Comparison of ENCODE assay signal across 25 cellular contexts in genomic region chr1:27937524-27937836, GRCh38. TPM values are rescaled to one million over a fixed set of nuclear protein-coding genes. Genes with fewer than 3 reads are reported as not detected.
DNase-seq lines count a peak whose midpoint lies in the region; ATAC-seq and TF ChIP-seq lines count a peak whose summit lies in the region.
"Had no signal": no experiment of that assay in that cellular context is flagged by ENCODE, and none has a peak within 500 bp of the region (broad histone marks: within the 10 kb centered on the region; RNA-seq: fewer than 3 reads in every experiment).

No MANE protein-coding gene starts in this region.

- H2BK15ac ChIP-seq in mesendoderm (replicated peaks; ENCODE audit: low read depth) = no peak overlapping the region

- H3K27me3 Mint-ChIP-seq in GM23338 (ENCODE audit: insufficient read depth, low read depth, poor library complexity) = peaks cover 10% of the 10 kb centered on the region
- peaks cover 17% of the 10 kb centered on the region for H3K27me3 Mint-ChIP-seq in activated naive CD8-positive, alpha-beta T cell treated with anti-CD3 and anti-CD28 coated beads, Interleukin-2, amount 50 U/mL, for 24 hours

- TF ChIP-seq CTCF in GM23338 (conservative IDR thresholded peaks at IDR 0.05; ENCODE audit: low read depth in 2 of 2) = no peak

- H3K79me2 ChIP-seq in GM23338 (replicated peaks; ENCODE audit: insufficient read depth) = peaks cover 51% of the 10 kb centered on the region
- H3K79me2 ChIP-seq in mesendoderm (ENCODE audit: control insufficient read depth, insufficient read depth, low read length) = no peaks in the 10 kb centered on the region

- H3K36me3 ChIP-seq in GM23338 (ENCODE audit: insufficient read depth) = 0 out of 2 replicates have a peak, but pooled peaks cover 6% of the 10 kb centered on the region
- no peaks in the 10 kb centered on the region for H3K36me3 ChIP-seq in NT2/D1 (ENCODE audit: insufficient read depth, insufficient read length, low read length)
- H3K36me3 ChIP-seq in mesendoderm (ENCODE audit: control insufficient read depth, insufficient read depth, low read length) = no peaks in the 10 kb centered on the region
- H3K36me3 ChIP-seq: BE2C had no signal

- H3F3A ChIP-seq in GM23338 (replicated peaks; ENCODE audit: low read depth) = peaks cover 21% of the 10 kb centered on the region

- peak overlapping the region; percentile 75 for H3K27ac Mint-ChIP-seq in GM23338
- no peak overlapping the region for H3K27ac Mint-ChIP-seq in activated naive CD8-positive, alpha-beta T cell treated with anti-CD3 and anti-CD28 coated beads, Interleukin-2, amount 50 U/mL, for 24 hours
- H3K27ac Mint-ChIP-seq: IgD-negative memory B cell had no signal

- no peak overlapping the region for H2BK5ac ChIP-seq in mesendoderm (ENCODE audit: low read length)

- peak overlapping the region; percentile 91 for H3K4me2 ChIP-seq in GM23338
- H3K4me2 ChIP-seq in mesendoderm (ENCODE audit: low read length) = no peak overlapping the region

- peaks cover 35% of the 10 kb centered on the region for H3K4me1 ChIP-seq in GM23338 (ENCODE audit: insufficient read depth)
- peaks cover 10% of the 10 kb centered on the region for H3K4me1 ChIP-seq in NT2/D1 (ENCODE audit: insufficient read depth, insufficient read length)
- peaks cover 8% of the 10 kb centered on the region for H3K4me1 ChIP-seq in mesendoderm (ENCODE audit: control insufficient read depth, low read depth, low read length)
- H3K4me1 ChIP-seq: BE2C had no signal

- H3K9me2 ChIP-seq in GM23338 (ENCODE audit: insufficient read depth) = no peaks in the 10 kb centered on the region

- no peak overlapping the region for H3K18ac ChIP-seq in mesendoderm (ENCODE audit: low read length)

- no peak overlapping the region for H3K23ac ChIP-seq in mesendoderm (ENCODE audit: low read length)

- H3K9ac ChIP-seq in NT2/D1 (ENCODE audit: insufficient read length, low read depth) (peak overlapping the region; percentile 27), mesendoderm (ENCODE audit: low read length) (no peak overlapping the region)

- H3K4me1 Mint-ChIP-seq in GM23338 = peaks cover 48% of the 10 kb centered on the region
- H3K4me1 Mint-ChIP-seq in activated naive CD8-positive, alpha-beta T cell treated with anti-CD3 and anti-CD28 coated beads, Interleukin-2, amount 50 U/mL, for 24 hours = peaks cover 19% of the 10 kb centered on the region

- H3K79me1 ChIP-seq in mesendoderm (ENCODE audit: low read length) = no peaks in the 10 kb centered on the region

- WGBS in mesendoderm (ENCODE audit: extremely low coverage, insufficient coverage, low lambda C conversion rate) = no CpG with 5 or more reads among the region's 1 CpG

- peaks cover 11% of the 10 kb centered on the region for H3K36me3 Mint-ChIP-seq in GM23338 (ENCODE audit: low read depth)
- no peaks in the 10 kb centered on the region for H3K36me3 Mint-ChIP-seq in activated naive CD8-positive, alpha-beta T cell treated with anti-CD3 and anti-CD28 coated beads, Interleukin-2, amount 50 U/mL, for 24 hours (ENCODE audit: low read depth)
- H3K36me3 Mint-ChIP-seq: CD8-positive, alpha-beta memory T cell had no signal

- peak; percentile 44; the same call in 2 of the 3 replicates for ATAC-seq in GM23338
- ATAC-seq in HG03442 (IDR thresholded peaks at IDR 0.05; ENCODE audit: unreplicated experiment) = no peak
- no peak for ATAC-seq in HG02759 (IDR thresholded peaks at IDR 0.05; ENCODE audit: unreplicated experiment)
- no peak for ATAC-seq in activated naive CD8-positive, alpha-beta T cell treated with anti-CD3 and anti-CD28 coated beads, Interleukin-2, amount 50 U/mL, for 24 hours
- ATAC-seq: Panc1 had no signal

- H3K4me3 ChIP-seq in GM23338 (peak overlapping the region; percentile 69), NT2/D1 (ENCODE audit: insufficient read length, low read depth) (no peak overlapping the region), iPS-11a (ENCODE audit: low read depth, low read length) (peak overlapping the region; percentile 6), mesendoderm (ENCODE audit: low read length) (no peak overlapping the region)

- no peak overlapping the region for H2AFZ ChIP-seq in GM23338

- H2AK5ac ChIP-seq in mesendoderm (ENCODE audit: low read length) = no peak overlapping the region

- DNase-seq in GM23338 (ENCODE audit: low spot score) (no peak), NT2/D1 (ENCODE audit: low read depth, low spot score) (no peak), mesendoderm (no peak), DMS79 (lab: John Stamatoyannopoulos, UW) (no peak)
- DNase-seq in activated naive CD8-positive, alpha-beta T cell treated with anti-CD3 and anti-CD28 coated beads, Interleukin-2, amount 50 U/mL, for 24 hours = no peak
- DNase-seq: BE2C; CD8-positive, alpha-beta memory T cell; DMS 273 treated with DMSO at 0.1 percent for 48 hours; DMS79 treated with DMSO at 0.1 percent for 48 hours; GF-D8; NCI-H1092; NCI-H1417 treated with DMSO at 0.1 percent for 48 hours; NCI-H187 treated with DMSO at 0.1 percent for 48 hours; NCI-H2107; NCI-H526 treated with DMSO at 0.1 percent for 48 hours; SHP77 had no signal

- no peaks in the 10 kb centered on the region for H3K9me3 ChIP-seq in NT2/D1 (ENCODE audit: insufficient read depth, low read length)
- H3K9me3 ChIP-seq: BE2C had no signal

- peak overlapping the region; percentile 25 for H3K56ac ChIP-seq in mesendoderm (ENCODE audit: low read length)

- H3K9me3 Mint-ChIP-seq in GM23338 = no peaks in the 10 kb centered on the region
- H3K9me3 Mint-ChIP-seq in activated naive CD8-positive, alpha-beta T cell treated with anti-CD3 and anti-CD28 coated beads, Interleukin-2, amount 50 U/mL, for 24 hours = no peaks in the 10 kb centered on the region
- H3K9me3 Mint-ChIP-seq: CD8-positive, alpha-beta memory T cell; IgD-negative memory B cell had no signal

- H3K27me3 ChIP-seq in GM23338 (ENCODE audit: insufficient read depth) = no peaks in the 10 kb centered on the region
- peaks cover 5% of the 10 kb centered on the region for H3K27me3 ChIP-seq in NT2/D1 (ENCODE audit: insufficient read depth, insufficient read length)
- no peaks in the 10 kb centered on the region for H3K27me3 ChIP-seq in mesendoderm (ENCODE audit: insufficient read depth, low read length, poor library complexity)
- H3K27me3 ChIP-seq: BE2C had no signal

- peaks cover 6% of the 10 kb centered on the region; the same call in 1 of the 2 replicates for H4K20me1 ChIP-seq in GM23338 (replicated peaks; ENCODE audit: insufficient read depth)

- peak overlapping the region; percentile 55 for H3K4me3 Mint-ChIP-seq in GM23338
- H3K4me3 Mint-ChIP-seq in activated naive CD8-positive, alpha-beta T cell treated with anti-CD3 and anti-CD28 coated beads, Interleukin-2, amount 50 U/mL, for 24 hours = no peak overlapping the region
- H3K4me3 Mint-ChIP-seq: CD14-positive monocyte, IgD-negative memory B cell had no signal

- no peak overlapping the region for H2BK120ac ChIP-seq in mesendoderm (ENCODE audit: low read depth, low read length)

- no peak overlapping the region for H3K4ac ChIP-seq in mesendoderm (ENCODE audit: low read depth, low read length)

- H3K27ac ChIP-seq in GM23338 (ENCODE audit: low read depth) = peak overlapping the region; percentile 93
- H3K27ac ChIP-seq in mesendoderm (ENCODE audit: low read depth, low read length) = no peak overlapping the region
- H3K27ac ChIP-seq: 22Rv1, RWPE1 had no signal

- H4K8ac ChIP-seq in mesendoderm (ENCODE audit: low read depth, low read length) = no peak overlapping the region

- no peak overlapping the region for H4K5ac ChIP-seq in mesendoderm (ENCODE audit: low read length)

TF ChIP-seq in GM23338, 12 proteins besides CTCF, POLR2A, EP300 and RAD21 (continues in another document):
- no peak for TF ChIP-seq REST (IDR thresholded peaks at IDR 0.05; ENCODE audit: unreplicated experiment)
- TF ChIP-seq EZH2phosphoT487 (IDR thresholded peaks at IDR 0.05; ENCODE audit: unreplicated experiment) = no peak

RNA-seq across cellular contexts. Expression of gene SMPDL3B, which starts 2.7 kb away (rescaled TPM):
- 78.5 and 83.1 TPM in 2 replicates for total RNA-seq in GM23338 (2014; rRNA removed; shearing (Covaris generic))
- polyA plus RNA-seq in GM23338 (2016; fragmentation: Nextera tagmentation; extraction: Ambion mirVana) = 39.5 and 40.9 TPM in 2 replicates
- 29.1 TPM for polyA plus RNA-seq in mesendoderm (2013, experiment 1 of 2)
- 29.1 TPM for polyA plus RNA-seq in mesendoderm (2013, experiment 2 of 2)
- polyA plus RNA-seq: CD8-positive, alpha-beta memory T cell; IgD-negative memory B cell had no signal

RNA-seq across cellular contexts. Expression of gene XKR8, which starts 22.3 kb away (rescaled TPM):
- 9.6 and 13.1 TPM in 2 replicates for total RNA-seq in GM23338 (2014; rRNA removed; shearing (Covaris generic))
- polyA plus RNA-seq in GM23338 (2016; fragmentation: Nextera tagmentation; extraction: Ambion mirVana) = 8.2 and 9.6 TPM in 2 replicates
- 11.4 TPM for polyA plus RNA-seq in mesendoderm (2013, experiment 1 of 2)
- 10.9 TPM for polyA plus RNA-seq in mesendoderm (2013, experiment 2 of 2)
- total RNA-seq: SK-MEL-5 had no signal

RNA-seq across cellular contexts. Expression of gene RPA2, which starts 23.1 kb away (rescaled TPM):
- total RNA-seq in GM23338 (2014; rRNA removed; shearing (Covaris generic)) = 47.0 and 55.5 TPM in 2 replicates
- 58.4 and 60.8 TPM in 2 replicates for polyA plus RNA-seq in GM23338 (2016; fragmentation: Nextera tagmentation; extraction: Ambion mirVana)
- polyA plus RNA-seq in mesendoderm (2013, experiment 1 of 2) = 42.2 TPM
- 43.2 TPM for polyA plus RNA-seq in mesendoderm (2013, experiment 2 of 2)

Comparison
In these comparisons a context has a peak if more than half of its experiments do, and no peak if none do; other contexts are left out.
1. H3K4me3 ChIP-seq: peak in GM23338 (single experiment) and iPS-11a (single experiment); none in NT2/D1 (single experiment) and mesendoderm (single experiment).